In the genomic region with DNA sequence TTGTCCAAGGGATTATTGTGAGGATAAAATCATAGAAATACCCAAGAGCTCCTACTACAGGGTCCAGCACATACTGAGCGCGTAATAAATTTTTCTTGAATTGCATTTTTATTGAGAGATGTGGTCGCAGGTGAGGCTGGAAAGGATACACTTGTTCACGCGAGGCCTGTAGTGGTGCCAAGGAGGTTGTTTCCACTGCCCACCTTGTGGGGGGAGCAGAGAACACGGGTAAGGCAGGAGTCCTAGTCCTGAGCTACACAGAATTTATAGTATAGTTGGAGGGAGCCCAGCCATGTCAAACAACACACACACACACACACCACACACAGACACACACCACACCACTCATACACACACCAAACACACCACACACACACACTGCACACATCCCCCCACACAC, we compare ENCODE assay signal across 1 cellular context.
TF ChIP-seq lines count a peak whose summit lies in the region.

No MANE protein-coding gene starts in this region.

TF ChIP-seq in GM23338, 12 proteins besides CTCF, POLR2A, EP300 and RAD21 (continued from another document):
- TF ChIP-seq ZNF462 (CRISPR knock-in tag; IDR thresholded peaks at IDR 0.05), result no peak
- no peak for TF ChIP-seq STAT1 (IDR thresholded peaks at IDR 0.05; ENCODE audit: unreplicated experiment)
- TF ChIP-seq EZH2 (IDR thresholded peaks at IDR 0.05; ENCODE audit: low read depth, unreplicated experiment), result no peak
- TF ChIP-seq JUNB (IDR thresholded peaks at IDR 0.05; ENCODE audit: unreplicated experiment), result no peak
- TF ChIP-seq NANOG (IDR thresholded peaks at IDR 0.05; ENCODE audit: borderline replicate concordance), result no peak
- no peak for TF ChIP-seq POLR2AphosphoS5 (IDR thresholded peaks at IDR 0.05; ENCODE audit: low read depth)
- TF ChIP-seq, protein P1, sequence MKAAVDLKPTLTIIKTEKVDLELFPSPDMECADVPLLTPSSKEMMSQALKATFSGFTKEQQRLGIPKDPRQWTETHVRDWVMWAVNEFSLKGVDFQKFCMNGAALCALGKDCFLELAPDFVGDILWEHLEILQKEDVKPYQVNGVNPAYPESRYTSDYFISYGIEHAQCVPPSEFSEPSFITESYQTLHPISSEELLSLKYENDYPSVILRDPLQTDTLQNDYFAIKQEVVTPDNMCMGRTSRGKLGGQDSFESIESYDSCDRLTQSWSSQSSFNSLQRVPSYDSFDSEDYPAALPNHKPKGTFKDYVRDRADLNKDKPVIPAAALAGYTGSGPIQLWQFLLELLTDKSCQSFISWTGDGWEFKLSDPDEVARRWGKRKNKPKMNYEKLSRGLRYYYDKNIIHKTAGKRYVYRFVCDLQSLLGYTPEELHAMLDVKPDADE (IDR thresholded peaks at IDR 0.05), result no peak
- TF ChIP-seq REST (IDR thresholded peaks at IDR 0.05; ENCODE audit: unreplicated experiment), result no peak
- TF ChIP-seq CREB1 (CRISPR knock-in tag; IDR thresholded peaks at IDR 0.05; ENCODE audit: low read depth), result no peak
